In genomic region chr20:11935754-11936551, GRCh38 we compare ENCODE assay signal across 1 cellular context.
A peak's percentile ranks its signal among the peaks of the same experiment; 100 is the strongest.
TF ChIP-seq lines count a peak whose summit lies in the region.

No MANE protein-coding gene starts in this region.

TF ChIP-seq in HepG2, 621 proteins besides CTCF, POLR2A, EP300 and RAD21 (continued from another document and continues in another):
- TF ChIP-seq, protein P1, sequence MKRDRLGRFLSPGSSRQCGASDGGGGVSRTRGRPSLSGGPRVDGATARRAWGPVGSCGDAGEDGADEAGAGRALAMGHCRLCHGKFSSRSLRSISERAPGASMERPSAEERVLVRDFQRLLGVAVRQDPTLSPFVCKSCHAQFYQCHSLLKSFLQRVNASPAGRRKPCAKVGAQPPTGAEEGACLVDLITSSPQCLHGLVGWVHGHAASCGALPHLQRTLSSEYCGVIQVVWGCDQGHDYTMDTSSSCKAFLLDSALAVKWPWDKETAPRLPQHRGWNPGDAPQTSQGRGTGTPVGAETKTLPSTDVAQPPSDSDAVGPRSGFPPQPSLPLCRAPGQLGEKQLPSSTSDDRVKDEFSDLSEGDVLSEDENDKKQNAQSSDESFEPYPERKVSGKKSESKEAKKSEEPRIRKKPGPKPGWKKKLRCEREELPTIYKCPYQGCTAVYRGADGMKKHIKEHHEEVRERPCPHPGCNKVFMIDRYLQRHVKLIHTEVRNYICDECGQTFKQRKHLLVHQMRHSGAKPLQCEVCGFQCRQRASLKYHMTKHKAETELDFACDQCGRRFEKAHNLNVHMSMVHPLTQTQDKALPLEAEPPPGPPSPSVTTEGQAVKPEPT (CRISPR knock-in tag; IDR thresholded peaks at IDR 0.05; ENCODE audit: low read depth): no peak
- TF ChIP-seq ZFP90 (CRISPR knock-in tag; IDR thresholded peaks at IDR 0.05; ENCODE audit: borderline replicate concordance): no peak
- no peak for TF ChIP-seq HDAC2 (CRISPR knock-in tag; IDR thresholded peaks at IDR 0.05)
- no peak for TF ChIP-seq ZNF451 (CRISPR knock-in tag; IDR thresholded peaks at IDR 0.05)
- TF ChIP-seq GATAD1 (CRISPR knock-in tag; IDR thresholded peaks at IDR 0.05): no peak
- TF ChIP-seq, protein P2, sequence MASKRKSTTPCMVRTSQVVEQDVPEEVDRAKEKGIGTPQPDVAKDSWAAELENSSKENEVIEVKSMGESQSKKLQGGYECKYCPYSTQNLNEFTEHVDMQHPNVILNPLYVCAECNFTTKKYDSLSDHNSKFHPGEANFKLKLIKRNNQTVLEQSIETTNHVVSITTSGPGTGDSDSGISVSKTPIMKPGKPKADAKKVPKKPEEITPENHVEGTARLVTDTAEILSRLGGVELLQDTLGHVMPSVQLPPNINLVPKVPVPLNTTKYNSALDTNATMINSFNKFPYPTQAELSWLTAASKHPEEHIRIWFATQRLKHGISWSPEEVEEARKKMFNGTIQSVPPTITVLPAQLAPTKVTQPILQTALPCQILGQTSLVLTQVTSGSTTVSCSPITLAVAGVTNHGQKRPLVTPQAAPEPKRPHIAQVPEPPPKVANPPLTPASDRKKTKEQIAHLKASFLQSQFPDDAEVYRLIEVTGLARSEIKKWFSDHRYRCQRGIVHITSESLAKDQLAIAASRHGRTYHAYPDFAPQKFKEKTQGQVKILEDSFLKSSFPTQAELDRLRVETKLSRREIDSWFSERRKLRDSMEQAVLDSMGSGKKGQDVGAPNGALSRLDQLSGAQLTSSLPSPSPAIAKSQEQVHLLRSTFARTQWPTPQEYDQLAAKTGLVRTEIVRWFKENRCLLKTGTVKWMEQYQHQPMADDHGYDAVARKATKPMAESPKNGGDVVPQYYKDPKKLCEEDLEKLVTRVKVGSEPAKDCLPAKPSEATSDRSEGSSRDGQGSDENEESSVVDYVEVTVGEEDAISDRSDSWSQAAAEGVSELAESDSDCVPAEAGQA (IDR thresholded peaks at IDR 0.05; ENCODE audit: low read depth): no peak
- TF ChIP-seq, protein P2 (CRISPR knock-in tag; IDR thresholded peaks at IDR 0.05; ENCODE audit: borderline replicate concordance): no peak
- 0 out of 2 replicates have a peak, but pooled peaks have one; percentile 31 for TF ChIP-seq SPEN (CRISPR knock-in tag; IDR thresholded peaks at IDR 0.05; ENCODE audit: low read depth)
- TF ChIP-seq ZKSCAN8 (CRISPR knock-in tag; IDR thresholded peaks at IDR 0.05; ENCODE audit: borderline replicate concordance): no peak
- TF ChIP-seq IRF1 (CRISPR knock-in tag; IDR thresholded peaks at IDR 0.05; ENCODE audit: low read depth): no peak
- TF ChIP-seq HNF4A (CRISPR knock-in tag; IDR thresholded peaks at IDR 0.05): peak; percentile 62
- no peak for TF ChIP-seq SUZ12 (IDR thresholded peaks at IDR 0.05; ENCODE audit: low read depth, low read length)
- TF ChIP-seq ELF1 (CRISPR knock-in tag; IDR thresholded peaks at IDR 0.05): 0 out of 2 replicates have a peak, but pooled peaks have one; percentile 36
- no peak for TF ChIP-seq ZNF746 (CRISPR knock-in tag; IDR thresholded peaks at IDR 0.05)
- no peak for TF ChIP-seq JDP2 (CRISPR knock-in tag; IDR thresholded peaks at IDR 0.05; ENCODE audit: borderline replicate concordance)
- no peak for TF ChIP-seq HMGXB3 (CRISPR knock-in tag; IDR thresholded peaks at IDR 0.05; ENCODE audit: borderline replicate concordance)
- TF ChIP-seq ATRX (CRISPR knock-in tag; IDR thresholded peaks at IDR 0.05; ENCODE audit: borderline replicate concordance): no peak
- no peak for TF ChIP-seq GABPA (IDR thresholded peaks at IDR 0.05; ENCODE audit: low read depth, low read length)
- peak; percentile 15; the same call in 1 of the 2 replicates for TF ChIP-seq GABPA (CRISPR knock-in tag; IDR thresholded peaks at IDR 0.05; ENCODE audit: low read depth)
- 0 out of 2 replicates have a peak, but pooled peaks have one; percentile 18 for TF ChIP-seq ZNF574 (CRISPR knock-in tag; IDR thresholded peaks at IDR 0.05)
- no peak for TF ChIP-seq EZH2 (conservative IDR thresholded peaks at IDR 0.05; ENCODE audit: low read depth, low read length)
- TF ChIP-seq ZNF329 (CRISPR knock-in tag; IDR thresholded peaks at IDR 0.05; ENCODE audit: low read depth): no peak
- no peak for TF ChIP-seq ZNF772 (CRISPR knock-in tag; IDR thresholded peaks at IDR 0.05)
- TF ChIP-seq RARG (CRISPR knock-in tag; IDR thresholded peaks at IDR 0.05; ENCODE audit: low read depth): no peak
- no peak for TF ChIP-seq THAP9 (CRISPR knock-in tag; IDR thresholded peaks at IDR 0.05; ENCODE audit: borderline replicate concordance)
- TF ChIP-seq, protein P3, sequence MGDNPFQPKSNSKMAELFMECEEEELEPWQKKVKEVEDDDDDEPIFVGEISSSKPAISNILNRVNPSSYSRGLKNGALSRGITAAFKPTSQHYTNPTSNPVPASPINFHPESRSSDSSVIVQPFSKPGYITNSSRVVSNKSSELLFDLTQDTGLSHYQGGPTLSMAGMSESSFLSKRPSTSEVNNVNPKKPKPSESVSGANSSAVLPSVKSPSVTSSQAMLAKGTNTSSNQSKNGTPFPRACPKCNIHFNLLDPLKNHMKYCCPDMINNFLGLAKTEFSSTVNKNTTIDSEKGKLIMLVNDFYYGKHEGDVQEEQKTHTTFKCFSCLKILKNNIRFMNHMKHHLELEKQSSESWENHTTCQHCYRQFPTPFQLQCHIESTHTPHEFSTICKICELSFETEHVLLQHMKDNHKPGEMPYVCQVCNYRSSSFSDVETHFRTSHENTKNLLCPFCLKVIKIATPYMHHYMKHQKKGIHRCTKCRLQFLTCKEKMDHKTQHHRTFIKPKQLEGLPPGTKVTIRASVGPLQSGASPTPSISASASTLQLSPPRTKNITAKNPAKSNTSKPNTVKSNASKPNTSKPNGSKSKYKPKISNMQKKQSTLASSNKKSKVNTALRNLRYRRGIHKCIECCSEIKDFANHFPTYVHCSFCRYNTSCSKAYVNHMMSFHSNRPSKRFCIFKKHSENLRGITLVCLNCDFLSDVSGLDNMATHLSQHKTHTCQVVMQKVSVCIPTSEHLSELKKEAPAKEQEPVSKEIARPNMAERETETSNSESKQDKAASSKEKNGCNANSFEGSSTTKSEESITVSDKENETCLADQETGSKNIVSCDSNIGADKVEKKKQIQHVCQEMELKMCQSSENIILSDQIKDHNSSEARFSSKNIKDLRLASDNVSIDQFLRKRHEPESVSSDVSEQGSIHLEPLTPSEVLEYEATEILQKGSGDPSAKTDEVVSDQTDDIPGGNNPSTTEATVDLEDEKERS (CRISPR knock-in tag; IDR thresholded peaks at IDR 0.05): no peak
- TF ChIP-seq, protein P4, sequence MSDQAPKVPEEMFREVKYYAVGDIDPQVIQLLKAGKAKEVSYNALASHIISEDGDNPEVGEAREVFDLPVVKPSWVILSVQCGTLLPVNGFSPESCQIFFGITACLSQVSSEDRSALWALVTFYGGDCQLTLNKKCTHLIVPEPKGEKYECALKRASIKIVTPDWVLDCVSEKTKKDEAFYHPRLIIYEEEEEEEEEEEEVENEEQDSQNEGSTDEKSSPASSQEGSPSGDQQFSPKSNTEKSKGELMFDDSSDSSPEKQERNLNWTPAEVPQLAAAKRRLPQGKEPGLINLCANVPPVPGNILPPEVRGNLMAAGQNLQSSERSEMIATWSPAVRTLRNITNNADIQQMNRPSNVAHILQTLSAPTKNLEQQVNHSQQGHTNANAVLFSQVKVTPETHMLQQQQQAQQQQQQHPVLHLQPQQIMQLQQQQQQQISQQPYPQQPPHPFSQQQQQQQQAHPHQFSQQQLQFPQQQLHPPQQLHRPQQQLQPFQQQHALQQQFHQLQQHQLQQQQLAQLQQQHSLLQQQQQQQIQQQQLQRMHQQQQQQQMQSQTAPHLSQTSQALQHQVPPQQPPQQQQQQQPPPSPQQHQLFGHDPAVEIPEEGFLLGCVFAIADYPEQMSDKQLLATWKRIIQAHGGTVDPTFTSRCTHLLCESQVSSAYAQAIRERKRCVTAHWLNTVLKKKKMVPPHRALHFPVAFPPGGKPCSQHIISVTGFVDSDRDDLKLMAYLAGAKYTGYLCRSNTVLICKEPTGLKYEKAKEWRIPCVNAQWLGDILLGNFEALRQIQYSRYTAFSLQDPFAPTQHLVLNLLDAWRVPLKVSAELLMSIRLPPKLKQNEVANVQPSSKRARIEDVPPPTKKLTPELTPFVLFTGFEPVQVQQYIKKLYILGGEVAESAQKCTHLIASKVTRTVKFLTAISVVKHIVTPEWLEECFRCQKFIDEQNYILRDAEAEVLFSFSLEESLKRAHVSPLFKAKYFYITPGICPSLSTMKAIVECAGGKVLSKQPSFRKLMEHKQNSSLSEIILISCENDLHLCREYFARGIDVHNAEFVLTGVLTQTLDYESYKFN (CRISPR knock-in tag; conservative IDR thresholded peaks at IDR 0.05): peak; percentile 65; the same call in 1 of the 2 replicates
- no peak for TF ChIP-seq KLF6 (CRISPR knock-in tag; IDR thresholded peaks at IDR 0.05)
